ENCODE assay signal across 8 cellular contexts in genomic region chr7:151225948-151226510, GRCh38. TPM values are rescaled to one million over a fixed set of nuclear protein-coding genes. Genes with fewer than 3 reads are reported as not detected.
DNase-seq lines count a peak whose midpoint lies in the region; ATAC-seq and TF ChIP-seq lines count a peak whose summit lies in the region.

No MANE protein-coding gene starts in this region.

- peak overlapping the region; percentile 41; the same call in 1 of the 2 replicates for H3K27ac ChIP-seq in ACC112 (ENCODE audit: low read depth, low read length)
- no peak overlapping the region for H3K27ac ChIP-seq in brain microvascular endothelial cell
- no peak overlapping the region for H3K27ac ChIP-seq in mucosa of rectum (ENCODE audit: low read depth in 2 of 2, low read length in 2 of 2)

- no peaks in the 10 kb centered on the region for H3K27me3 ChIP-seq in ACC112 (ENCODE audit: insufficient read depth, low read length)
- H3K27me3 ChIP-seq in brain microvascular endothelial cell (replicated peaks) = no peaks in the 10 kb centered on the region
- no peaks in the 10 kb centered on the region for H3K27me3 ChIP-seq in mucosa of rectum (ENCODE audit: control insufficient read depth in 2 of 2, insufficient read depth in 2 of 2, low read length in 2 of 2)

- no peak for DNase-seq in brain microvascular endothelial cell
- no peak for DNase-seq in stimulated activated CD4-positive, alpha-beta T cell treated with anti-CD3 and anti-CD28 coated beads, Interleukin-15, amount 100 ng/mL, for 24 hours
- DNase-seq in OCI-M1 (lab: John Stamatoyannopoulos, UW) = no peak
- DNase-seq in NCI-H2171 (lab: John Stamatoyannopoulos, UW) = no peak

- H3K4me1 ChIP-seq in ACC112 (ENCODE audit: control insufficient read depth, insufficient read depth, low read length, unreplicated experiment) (peaks cover 23% of the 10 kb centered on the region), mucosa of rectum (ENCODE audit: control insufficient read depth in 2 of 2, insufficient read depth in 2 of 2, low read length in 2 of 2) (peaks cover 18 to 21% of the 10 kb centered on the region in 2 donors)

- H3K36me3 ChIP-seq in ACC112 (ENCODE audit: insufficient read depth, low read length) (peaks cover 22% of the 10 kb centered on the region), brain microvascular endothelial cell (replicated peaks) (peaks cover 31% of the 10 kb centered on the region), mucosa of rectum (ENCODE audit: control insufficient read depth in 2 of 2, insufficient read depth in 2 of 2, low read length in 2 of 2) (peaks cover 29 to 32% of the 10 kb centered on the region in 2 donors)

- in situ Hi-C loops in brain microvascular endothelial cell (cut with HindIII; ENCODE audit: low pct_ligation_motif_present, low sequenced_read_pairs) = no loop called here

- no peak overlapping the region for H3K27ac Mint-ChIP-seq in IgD-negative memory B cell

- no peaks in the 10 kb centered on the region for H3K9me3 ChIP-seq in mucosa of rectum (ENCODE audit: control insufficient read depth in 2 of 2, low read length in 2 of 2)

- peaks cover 7% of the 10 kb centered on the region for H3K36me3 Mint-ChIP-seq in IgD-negative memory B cell

- H3K27me3 Mint-ChIP-seq in IgD-negative memory B cell = no peaks in the 10 kb centered on the region

- no peaks in the 10 kb centered on the region for H3K9me3 Mint-ChIP-seq in IgD-negative memory B cell

- H3K4me1 Mint-ChIP-seq in IgD-negative memory B cell = peaks cover 16 to 26% (median 26%) of the 10 kb centered on the region in 3 donors

- peak overlapping the region; percentile 81 for H2AFZ ChIP-seq in ACC112 (ENCODE audit: low read length, unreplicated experiment)

- H3K4me3 ChIP-seq in ACC112 (ENCODE audit: low read depth, low read length) = peak overlapping the region; percentile 91
- peak overlapping the region; percentile 83 for H3K4me3 ChIP-seq in brain microvascular endothelial cell (ENCODE audit: low read depth, low read length)
- H3K4me3 ChIP-seq in mucosa of rectum (ENCODE audit: low read length in 2 of 2) = peak overlapping the region; percentile 81 to 93

- peak overlapping the region; percentile 91 to 100 (median 100) for H3K4me3 Mint-ChIP-seq in IgD-negative memory B cell

- no peak for TF ChIP-seq CTCF in brain microvascular endothelial cell (IDR thresholded peaks at IDR 0.05; ENCODE audit: low read depth, low read length, missing control alignments)

- no peak for ATAC-seq in HG02852 (IDR thresholded peaks at IDR 0.05; ENCODE audit: unreplicated experiment)

- H3K9ac ChIP-seq in mucosa of rectum (ENCODE audit: low read depth in 1 of 2, low read length in 2 of 2) = peak overlapping the region; percentile 74 to 75

- peaks cover 24% of the 10 kb centered on the region for H3K79me2 ChIP-seq in ACC112 (ENCODE audit: control insufficient read depth, insufficient read depth, low read length, unreplicated experiment)

RNA-seq across cellular contexts. Expression of gene ABCF2, which starts 1.0 kb away (rescaled TPM):
- polyA plus RNA-seq in IgD-negative memory B cell = 34.2 TPM

RNA-seq across cellular contexts. Expression of gene CHPF2, which starts 6.3 kb away (rescaled TPM):
- 25.4 TPM for polyA plus RNA-seq in IgD-negative memory B cell

RNA-seq across cellular contexts. Expression of gene H2BK1, which starts 15.7 kb away (rescaled TPM):
- not detected for polyA plus RNA-seq in IgD-negative memory B cell

RNA-seq across cellular contexts. Expression of gene SMARCD3, which starts 22.5 kb away (rescaled TPM):
- 1.1 TPM for polyA plus RNA-seq in IgD-negative memory B cell

RNA-seq across cellular contexts. Expression of gene ASB10, which starts 39.0 kb away (rescaled TPM):
- not detected for polyA plus RNA-seq in IgD-negative memory B cell
